In the genomic region with DNA sequence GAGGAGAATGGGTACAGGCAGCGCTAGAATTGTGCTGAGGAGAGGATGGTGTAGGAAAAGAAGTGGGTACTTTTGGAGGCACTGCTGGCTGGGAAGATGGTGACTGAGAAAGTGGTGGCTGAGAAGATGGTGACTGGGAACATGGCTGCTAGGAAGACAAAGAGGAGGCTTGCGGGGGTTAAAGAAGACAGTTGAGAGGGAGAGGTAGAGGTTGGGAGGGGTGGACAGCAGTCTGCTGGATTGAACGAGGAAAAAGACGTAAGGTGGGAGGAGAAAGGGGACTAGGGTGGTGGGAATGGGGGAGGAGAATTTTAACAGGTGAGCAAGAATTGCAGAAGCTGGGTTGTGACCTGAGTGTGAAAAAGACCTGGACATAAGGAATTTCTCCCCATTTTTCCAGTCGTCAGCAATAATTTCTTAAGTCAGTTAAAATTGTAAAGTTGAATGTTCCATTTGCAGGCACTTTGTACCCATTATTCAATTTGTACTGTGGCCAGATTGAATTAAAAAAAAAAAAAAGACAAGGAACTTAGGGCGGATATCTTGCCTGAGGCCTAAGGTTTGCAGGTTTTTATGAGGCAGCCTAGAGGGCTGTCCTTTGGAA, we compare ENCODE assay signal across 21 cellular contexts.
DNase-seq lines count a peak whose midpoint lies in the region; ATAC-seq, FAIRE-seq and TF ChIP-seq lines count a peak whose summit lies in the region.
"Had no signal": no experiment of that assay in that cellular context is flagged by ENCODE, and none has a peak within 500 bp of the region (broad histone marks: within the 10 kb centered on the region; RNA-seq: fewer than 3 reads in every experiment).

No MANE protein-coding gene starts in this region.

- no peaks in the 10 kb centered on the region for H4K20me1 ChIP-seq in HepG2 (ENCODE audit: insufficient read depth, low read length)
- H4K20me1 ChIP-seq in BLaER1, result no peaks in the 10 kb centered on the region

- H3K27me3 ChIP-seq in HepG2 (ENCODE audit: control insufficient read depth in 1 of 2, insufficient read depth in 2 of 2, low read length in 2 of 2) (no peaks in the 10 kb centered on the region), right lobe of liver (no peaks in the 10 kb centered on the region), BLaER1 (no peaks in the 10 kb centered on the region), bronchial epithelial cell (ENCODE audit: control insufficient read depth, insufficient read depth, low read length) (no peaks in the 10 kb centered on the region), vagina (no peaks in the 10 kb centered on the region)

- H3K4me3 ChIP-seq in HepG2 (replicated peaks in 1 of 3; ENCODE audit: insufficient read depth in 1 of 3, low read depth in 2 of 3, low read length in 3 of 3), result no peak overlapping the region
- H3K4me3 ChIP-seq in right lobe of liver, result no peak overlapping the region
- H3K4me3 ChIP-seq in BLaER1, result no peak overlapping the region
- no peak overlapping the region for H3K4me3 ChIP-seq in bronchial epithelial cell (ENCODE audit: low read depth, low read length)
- no peak overlapping the region for H3K4me3 ChIP-seq in vagina
- H3K4me3 ChIP-seq: A549 had no signal

- TF ChIP-seq POLR2A in HepG2 (IDR thresholded peaks at IDR 0.05; ENCODE audit: insufficient read depth in 1 of 2, low read depth in 2 of 2, low read length in 2 of 2), result no peak
- TF ChIP-seq POLR2A in right lobe of liver (IDR thresholded peaks at IDR 0.05), result no peak
- no peak for TF ChIP-seq POLR2A in vagina (IDR thresholded peaks at IDR 0.05)

- H3K27me3 Mint-ChIP-seq in activated T-cell treated with anti-CD3 and anti-CD28 coated beads, Interleukin-2, amount 50 U/mL, for 24 hours, result no peaks in the 10 kb centered on the region
- H3K27me3 Mint-ChIP-seq: B cell; CD4-positive, alpha-beta T cell had no signal

- H3K9me3 ChIP-seq in HepG2 (ENCODE audit: low read length) (peaks cover 100% of the 10 kb centered on the region), right lobe of liver (no peaks in the 10 kb centered on the region), BLaER1 (peaks cover 87% of the 10 kb centered on the region), vagina (no peaks in the 10 kb centered on the region)
- H3K9me3 ChIP-seq: Caco-2 had no signal

- no TSS peak for BruUV-seq in HepG2 (replicated peaks; lab: Mats Ljungman, UMichigan)

- no peak overlapping the region for H3K4me3 Mint-ChIP-seq in activated T-cell treated with anti-CD3 and anti-CD28 coated beads, Interleukin-2, amount 50 U/mL, for 24 hours
- H3K4me3 Mint-ChIP-seq: B cell; CD4-positive, alpha-beta T cell; CD8-positive, alpha-beta T cell had no signal

- DNase-seq in HepG2 (ENCODE audit: low spot score) (no peak), right lobe of liver (no peak), bronchial epithelial cell (ENCODE audit: low read depth) (no peak), vagina (ENCODE audit: extremely low spot score in 2 of 2) (peak; percentile 52 to 55)
- no peak for DNase-seq in activated T-cell treated with anti-CD3 and anti-CD28 coated beads, Interleukin-2, amount 50 U/mL, for 24 hours
- no peak for DNase-seq in activated CD8-positive, alpha-beta memory T cell treated with anti-CD3 and anti-CD28 coated beads, Interleukin-2, amount 50 U/mL, for 4 hours
- no peak for DNase-seq in activated naive CD4-positive, alpha-beta T cell treated with anti-CD3 and anti-CD28 coated beads, Interleukin-2, amount 50 U/mL, for 16 hours
- DNase-seq: Caco-2; Calu3; CD4-positive, alpha-beta T cell; CD8-positive, alpha-beta T cell; DMS79 treated with DMSO at 0.1 percent for 48 hours; GF-D8 had no signal

- WGBS in HepG2 (ENCODE audit: low lambda C conversion rate), result 26% methylated on average over 6 of the region's 6 CpGs
- WGBS in right lobe of liver (ENCODE audit: insufficient coverage, low coverage, low lambda C conversion rate, missing lambda C conversion rate), result 65% methylated on average over 6 of the region's 6 CpGs

- no peak overlapping the region for H3K9ac ChIP-seq in HepG2 (ENCODE audit: insufficient read depth, low read depth, low read length)
- H3K9ac ChIP-seq in BLaER1, result no peak overlapping the region

- H3K79me2 ChIP-seq in HepG2 (ENCODE audit: insufficient read depth, low read length), result no peaks in the 10 kb centered on the region

- H3K27ac Mint-ChIP-seq in activated T-cell treated with anti-CD3 and anti-CD28 coated beads, Interleukin-2, amount 50 U/mL, for 24 hours, result no peak overlapping the region
- H3K27ac Mint-ChIP-seq: B cell; CD4-positive, alpha-beta T cell; CD8-positive, alpha-beta T cell had no signal

- H3K9me3 Mint-ChIP-seq in activated T-cell treated with anti-CD3 and anti-CD28 coated beads, Interleukin-2, amount 50 U/mL, for 24 hours, result peaks cover 62% of the 10 kb centered on the region

- intact Hi-C loops in HepG2 (cut with micrococcal nuclease; ENCODE audit: unreplicated experiment) (no loop called here), right lobe of liver (cut with DNase I) (no loop called here), vagina (cut with DNase I) (no loop called here)

- no peak for ATAC-seq in HepG2
- no peak for ATAC-seq in right lobe of liver
- ATAC-seq: A549; CD8-positive, alpha-beta T cell had no signal

- H2AFZ ChIP-seq in HepG2 (ENCODE audit: low read length), result no peak overlapping the region

- no peak for TF ChIP-seq CTCF in HepG2 (CRISPR knock-in tag; IDR thresholded peaks at IDR 0.05)
- TF ChIP-seq CTCF in right lobe of liver (IDR thresholded peaks at IDR 0.05), result no peak
- no peak for TF ChIP-seq CTCF in bronchial epithelial cell (IDR thresholded peaks at IDR 0.05; ENCODE audit: insufficient read depth, low read length, severe bottlenecking)
- TF ChIP-seq CTCF in vagina (IDR thresholded peaks at IDR 0.05), result no peak

- H3K27ac ChIP-seq in HepG2 (ENCODE audit: extremely low read length, insufficient read depth, low read length) (no peak overlapping the region), right lobe of liver (no peak overlapping the region), BLaER1 (peak overlapping the region; percentile 71), vagina (no peak overlapping the region)
- H3K27ac ChIP-seq: A549, C4-2B had no signal

- TF ChIP-seq RAD21 in HepG2 (CRISPR knock-in tag; IDR thresholded peaks at IDR 0.05), result no peak

- in situ Hi-C loops in HepG2 (cut with HindIII; ENCODE audit: extremely low pct_ligation_motif_present, low pct_unique_long_range_greater_than_20kb), result no loop called here

- no peaks in the 10 kb centered on the region for H3K4me1 Mint-ChIP-seq in activated T-cell treated with anti-CD3 and anti-CD28 coated beads, Interleukin-2, amount 50 U/mL, for 24 hours (ENCODE audit: low read depth)
- H3K4me1 Mint-ChIP-seq: B cell had no signal

- H3K36me3 ChIP-seq in HepG2 (replicated peaks in 1 of 2; ENCODE audit: control insufficient read depth in 1 of 2, insufficient read depth in 2 of 2, low read length in 2 of 2), result no peaks in the 10 kb centered on the region
- no peaks in the 10 kb centered on the region for H3K36me3 ChIP-seq in right lobe of liver
- H3K36me3 ChIP-seq in BLaER1, result no peaks in the 10 kb centered on the region
- no peaks in the 10 kb centered on the region for H3K36me3 ChIP-seq in bronchial epithelial cell (ENCODE audit: control insufficient read depth, insufficient read depth, low read length)
- no peaks in the 10 kb centered on the region for H3K36me3 ChIP-seq in vagina

- FAIRE-seq in HepG2 (lab: Jason Lieb, UNC), result no peak
- FAIRE-seq in bronchial epithelial cell (lab: Jason Lieb, UNC), result peak; percentile 62
- FAIRE-seq: A549, D721Med, G401.6, GM12891, GM19239 had no signal

- H3K4me1 ChIP-seq in HepG2 (ENCODE audit: insufficient read depth, low read length) (no peaks in the 10 kb centered on the region), right lobe of liver (no peaks in the 10 kb centered on the region), BLaER1 (peaks cover 64% of the 10 kb centered on the region), vagina (no peaks in the 10 kb centered on the region)
- H3K4me1 ChIP-seq: A549, Caco-2 had no signal

- no peak overlapping the region for H3K4me2 ChIP-seq in HepG2 (ENCODE audit: low read depth, low read length)
- H3K4me2 ChIP-seq in BLaER1, result peak overlapping the region; percentile 63
- H3K4me2 ChIP-seq: A549 had no signal

- CTCF ChIA-PET in HepG2 (lab: Yijun Ruan, JAX; ENCODE audit: low intra/inter-chr PET ratio, low total read pairs), result no interaction called here

- no peak for TF ChIP-seq EP300 in HepG2 (IDR thresholded peaks at IDR 0.05; ENCODE audit: low read depth in 2 of 2, low read length in 2 of 2)
- no peak for TF ChIP-seq EP300 in HepG2 (CRISPR knock-in tag; IDR thresholded peaks at IDR 0.05; ENCODE audit: borderline replicate concordance)

- no peaks in the 10 kb centered on the region for H3K36me3 Mint-ChIP-seq in activated T-cell treated with anti-CD3 and anti-CD28 coated beads, Interleukin-2, amount 50 U/mL, for 24 hours (ENCODE audit: low read depth)
- H3K36me3 Mint-ChIP-seq: CD8-positive, alpha-beta T cell had no signal

- POLR2A ChIA-PET in HepG2 (lab: Yijun Ruan, JAX), result no interaction called here

TF ChIP-seq in HepG2, 621 proteins besides CTCF, POLR2A, EP300 and RAD21:
- TF ChIP-seq, protein P1, sequence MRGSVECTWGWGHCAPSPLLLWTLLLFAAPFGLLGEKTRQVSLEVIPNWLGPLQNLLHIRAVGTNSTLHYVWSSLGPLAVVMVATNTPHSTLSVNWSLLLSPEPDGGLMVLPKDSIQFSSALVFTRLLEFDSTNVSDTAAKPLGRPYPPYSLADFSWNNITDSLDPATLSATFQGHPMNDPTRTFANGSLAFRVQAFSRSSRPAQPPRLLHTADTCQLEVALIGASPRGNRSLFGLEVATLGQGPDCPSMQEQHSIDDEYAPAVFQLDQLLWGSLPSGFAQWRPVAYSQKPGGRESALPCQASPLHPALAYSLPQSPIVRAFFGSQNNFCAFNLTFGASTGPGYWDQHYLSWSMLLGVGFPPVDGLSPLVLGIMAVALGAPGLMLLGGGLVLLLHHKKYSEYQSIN (CRISPR knock-in tag; IDR thresholded peaks at IDR 0.05; ENCODE audit: borderline replicate concordance), result no peak
- no peak for TF ChIP-seq ZKSCAN8 (CRISPR knock-in tag; IDR thresholded peaks at IDR 0.05; ENCODE audit: borderline replicate concordance)
- TF ChIP-seq, protein P2, sequence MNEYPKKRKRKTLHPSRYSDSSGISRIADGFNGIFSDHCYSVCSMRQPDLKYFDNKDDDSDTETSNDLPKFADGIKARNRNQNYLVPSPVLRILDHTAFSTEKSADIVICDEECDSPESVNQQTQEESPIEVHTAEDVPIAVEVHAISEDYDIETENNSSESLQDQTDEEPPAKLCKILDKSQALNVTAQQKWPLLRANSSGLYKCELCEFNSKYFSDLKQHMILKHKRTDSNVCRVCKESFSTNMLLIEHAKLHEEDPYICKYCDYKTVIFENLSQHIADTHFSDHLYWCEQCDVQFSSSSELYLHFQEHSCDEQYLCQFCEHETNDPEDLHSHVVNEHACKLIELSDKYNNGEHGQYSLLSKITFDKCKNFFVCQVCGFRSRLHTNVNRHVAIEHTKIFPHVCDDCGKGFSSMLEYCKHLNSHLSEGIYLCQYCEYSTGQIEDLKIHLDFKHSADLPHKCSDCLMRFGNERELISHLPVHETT (CRISPR knock-in tag; conservative IDR thresholded peaks at IDR 0.05), result no peak
- peak; percentile 60 for TF ChIP-seq MAFF (IDR thresholded peaks at IDR 0.05; ENCODE audit: low read depth, low read length)
- peak; percentile 24 to 79; a peak in 3 of 4 replicates for TF ChIP-seq MAFK (conservative IDR thresholded peaks at IDR 0.05 in 1 of 2, IDR thresholded peaks at IDR 0.05 in 1 of 2; ENCODE audit: low read length in 2 of 2)
- TF ChIP-seq ETV5 (CRISPR knock-in tag; IDR thresholded peaks at IDR 0.05; ENCODE audit: borderline replicate concordance), result no peak

Comparison
In these comparisons a context has a peak if more than half of its experiments do, and no peak if none do; other contexts are left out.
1. DNase-seq: peak in vagina (2 of 2); none in HepG2 (single experiment), right lobe of liver (0 of 3), bronchial epithelial cell (single experiment), activated T-cell treated with anti-CD3 and anti-CD28 coated beads, Interleukin-2, amount 50 U/mL, for 24 hours (single experiment), activated CD8-positive, alpha-beta memory T cell treated with anti-CD3 and anti-CD28 coated beads, Interleukin-2, amount 50 U/mL, for 4 hours (single experiment) and activated naive CD4-positive, alpha-beta T cell treated with anti-CD3 and anti-CD28 coated beads, Interleukin-2, amount 50 U/mL, for 16 hours (single experiment).